ENCODE assay signal across 8 cellular contexts in genomic region chr5:88883059-88883565, GRCh38. TPM values are rescaled to one million over a fixed set of nuclear protein-coding genes. Genes with fewer than 3 reads are reported as not detected.
A peak's percentile ranks its signal among the peaks of the same experiment; 100 is the strongest.
DNase-seq lines count a peak whose midpoint lies in the region; ATAC-seq and TF ChIP-seq lines count a peak whose summit lies in the region.

Gene MEF2C, minus strand, starts transcription at chr5:88883184. Its CDS starts 59,396 bp downstream, at chr5:88823788.

- peaks cover 1% of the 10 kb centered on the region; the same call in 1 of the 2 replicates for H3K27me3 ChIP-seq in Caco-2 (replicated peaks; ENCODE audit: control insufficient read depth, insufficient read depth, low read length)

- no TSS peak for BruUV-seq in Caco-2 (replicated peaks; lab: Mats Ljungman, UMichigan)

- peak; percentile 32 for ATAC-seq in GM19468 (IDR thresholded peaks at IDR 0.05; ENCODE audit: extremely low read depth, unreplicated experiment)
- no peak for ATAC-seq in HG03439 (IDR thresholded peaks at IDR 0.05; ENCODE audit: unreplicated experiment)

- intact Hi-C loops in Caco-2 (cut with micrococcal nuclease; ENCODE audit: unreplicated experiment): loop anchor here (5.0 kb wide), 1 partner anchor 141 kb away; no protein-coding TSS in a partner anchor

- H3K9me3 ChIP-seq in Caco-2: no peaks in the 10 kb centered on the region

- no peak for TF ChIP-seq CTCF in Caco-2 (IDR thresholded peaks at IDR 0.05; ENCODE audit: insufficient read depth in 1 of 2, low read depth in 1 of 2, low read length in 1 of 2, severe bottlenecking in 1 of 2, unreplicated experiment in 1 of 2)

- peak within 1 kb of the TSS; percentile 79 for H3K4me3 Mint-ChIP-seq in Caco-2 (ENCODE audit: unreplicated experiment)

- H3K4me3 ChIP-seq in Caco-2 (ENCODE audit: low read depth, low read length): peak within 1 kb of the TSS; percentile 49

- H3K4me1 Mint-ChIP-seq in Caco-2 (ENCODE audit: low read depth, unreplicated experiment): peaks cover 5% of the 10 kb centered on the region

- no peaks in the 10 kb centered on the region for H3K36me3 ChIP-seq in Caco-2 (ENCODE audit: control insufficient read depth, insufficient read depth, low read length)

- H3K9me3 Mint-ChIP-seq in Caco-2 (ENCODE audit: unreplicated experiment): no peaks in the 10 kb centered on the region

- H3K4me1 ChIP-seq in Caco-2: peaks cover 11% of the 10 kb centered on the region; the same call in 1 of the 2 replicates

- DNase-seq in Caco-2 (peak in 1 of 2 experiments; percentile 43), Kasumi-1 (lab: John Stamatoyannopoulos, UW) (peak; percentile 94 to 97), SK-N-DZ (ENCODE audit: low spot score) (peak; percentile 47), dedifferentiated amniotic fluid mesenchymal stem cell (ENCODE audit: extremely low spot score) (peak; percentile 71), kidney tubule cell (ENCODE audit: low spot score) (peak; percentile 76), smooth muscle cell of the brain vasculature (ENCODE audit: low read depth, low spot score) (peak; percentile 59)

- POLR2A ChIA-PET in Caco-2 (lab: Charles Lee): interaction anchor here (0.6 kb wide), 1 partner anchor 1059 kb away, joined by 4 read pairs; no protein-coding TSS in a partner anchor

- H3K27ac Mint-ChIP-seq in Caco-2 (ENCODE audit: unreplicated experiment): peak within 1 kb of the TSS; percentile 48

- CTCF ChIA-PET in Caco-2 (lab: Charles Lee): no interaction called here

- H3K27me3 Mint-ChIP-seq in Caco-2 (ENCODE audit: insufficient read depth, unreplicated experiment): peaks cover 3% of the 10 kb centered on the region

- no peaks in the 10 kb centered on the region for H3K36me3 Mint-ChIP-seq in Caco-2 (ENCODE audit: insufficient read depth, unreplicated experiment)

RNA-seq across cellular contexts. Expression of gene MEF2C, which starts in this region (rescaled TPM):
- 1.5 and 1.9 TPM in 2 replicates for total RNA-seq in Caco-2 (2022)
- not detected in 2 replicates for polyA plus RNA-seq in SK-N-DZ (2014; cell fraction: cytosol; rRNA removed)
- polyA plus RNA-seq in SK-N-DZ (2014; cell fraction: nucleus; rRNA removed): not detected in 2 replicates
